Comparison of ENCODE assay signal across 8 cellular contexts in the genomic region with DNA sequence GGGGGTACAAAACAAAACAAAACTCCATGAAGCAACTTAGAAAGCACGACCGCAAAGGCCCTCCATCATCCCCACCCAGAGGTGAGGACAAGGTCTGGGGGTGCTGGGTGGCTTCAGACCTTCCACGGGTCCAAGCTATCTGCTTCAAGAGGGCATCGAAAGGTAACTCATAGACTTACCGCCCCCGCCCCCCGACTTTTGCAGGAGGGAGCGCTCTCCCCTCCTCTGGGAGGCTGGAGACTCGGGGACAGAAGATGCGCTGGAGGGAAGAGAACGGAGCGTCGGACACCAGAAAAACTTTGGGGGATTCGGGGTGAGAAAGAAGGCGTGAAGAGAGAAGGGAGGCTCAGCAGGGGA. TPM values are rescaled to one million over a fixed set of nuclear protein-coding genes. Genes with fewer than 3 reads are reported as not detected.
A peak's percentile ranks its signal among the peaks of the same experiment; 100 is the strongest.
DNase-seq lines count a peak whose midpoint lies in the region; ATAC-seq and TF ChIP-seq lines count a peak whose summit lies in the region.

No MANE protein-coding gene starts in this region.

- no peaks in the 10 kb centered on the region for H3K9me3 ChIP-seq in SJSA1 (replicated peaks)
- no peaks in the 10 kb centered on the region for H3K9me3 ChIP-seq in ovary

- H3K4me1 ChIP-seq in SJSA1 (replicated peaks) (peaks cover 19% of the 10 kb centered on the region), ovary (ENCODE audit: insufficient read depth) (peaks cover 12% of the 10 kb centered on the region)

- H3K27me3 ChIP-seq in SJSA1 (replicated peaks) (no peaks in the 10 kb centered on the region), ovary (no peaks in the 10 kb centered on the region)

- H3K4me3 ChIP-seq in SJSA1 (peak overlapping the region; percentile 64), ovary (peak overlapping the region; percentile 97)

- H3K36me3 ChIP-seq in SJSA1 (no peaks in the 10 kb centered on the region; the same call in 1 of the 2 replicates), ovary (no peaks in the 10 kb centered on the region)

- intact Hi-C loops in ovary (cut with DNase I) = loop anchor here in 2 of 4 donors (5.0 to 10.0 kb wide), 2 partner anchors 55 to 57 kb away; no protein-coding TSS in a partner anchor

- H3K4me1 Mint-ChIP-seq in endothelial cell (ENCODE audit: unreplicated experiment) = peaks cover 8% of the 10 kb centered on the region

- peak; percentile 7 for ATAC-seq in GM21529 (IDR thresholded peaks at IDR 0.05; ENCODE audit: unreplicated experiment)

- no peak overlapping the region for H3K27ac ChIP-seq in SJSA1
- peak overlapping the region; percentile 89 to 96 for H3K27ac ChIP-seq in ovary

- H3K9me3 Mint-ChIP-seq in endothelial cell (ENCODE audit: unreplicated experiment) = no peaks in the 10 kb centered on the region

- WGBS in ovary, 3 donors = 2 to 3% (median 2%) methylated on average over 15 of the region's 15 CpGs

- H3K4me3 Mint-ChIP-seq in endothelial cell (ENCODE audit: unreplicated experiment) = peak overlapping the region; percentile 91

- no peak for TF ChIP-seq CTCF in endothelial cell (IDR thresholded peaks at IDR 0.05; ENCODE audit: unreplicated experiment)
- TF ChIP-seq CTCF in ovary (IDR thresholded peaks at IDR 0.05) = no peak
- no peak for TF ChIP-seq CTCF in GM13977 (IDR thresholded peaks at IDR 0.05; ENCODE audit: extremely low read depth, insufficient read depth, missing control alignments)

- no peaks in the 10 kb centered on the region for H3K36me3 Mint-ChIP-seq in endothelial cell (ENCODE audit: low read depth, unreplicated experiment)

- TF ChIP-seq POLR2A in ovary (IDR thresholded peaks at IDR 0.05) = no peak

- DNase-seq in SJSA1 (ENCODE audit: low read depth in 1 of 2, low spot score in 2 of 2) (no peak), endothelial cell (ENCODE audit: low spot score) (no peak), ovary (peak in 4 of 5 donors; percentile 25 to 55 (median 50)), GM13977 (ENCODE audit: low spot score) (no peak), NCI-H146 treated with DMSO at 0.1 percent for 48 hours (lab: John Stamatoyannopoulos, UW; ENCODE audit: unreplicated experiment) (no peak), GOT3 (lab: John Stamatoyannopoulos, UW) (no peak)
- DNase-seq in stimulated activated naive CD4-positive, alpha-beta T cell (lab: John Stamatoyannopoulos, UW) = no peak

- TF ChIP-seq EP300 in ovary (IDR thresholded peaks at IDR 0.05) = no peak

- H3K27me3 Mint-ChIP-seq in endothelial cell (ENCODE audit: unreplicated experiment) = peaks cover 8% of the 10 kb centered on the region

- H3K27ac Mint-ChIP-seq in endothelial cell (ENCODE audit: unreplicated experiment) = no peak overlapping the region

- in situ Hi-C loops in GM13977 (cut with MboI; ENCODE audit: low pct_unique_long_range_greater_than_20kb, low sequenced_read_pairs, unreplicated experiment) = no loop called here

RNA-seq across cellular contexts. Expression of a gene that starts 0.3 kb away (rescaled TPM):
- total RNA-seq in SJSA1 (2014; rRNA removed; shearing (Covaris generic)) = 7.8 and 8.8 TPM in 2 replicates
- total RNA-seq in endothelial cell (ENCODE audit: unreplicated experiment) (3.1 TPM), ovary (10 to 100 TPM; 17.7 to 52.5 (median 38.0) TPM)
- 10 to 100 TPM; 26.5 to 46.0 TPM for polyA plus RNA-seq in ovary

Comparison
In these comparisons a context has a peak if more than half of its experiments do, and no peak if none do; other contexts are left out.
1. DNase-seq: peak in ovary (4 of 5); none in SJSA1 (0 of 2), endothelial cell (single experiment), stimulated activated naive CD4-positive, alpha-beta T cell (0 of 6), GM13977 (single experiment), NCI-H146 treated with DMSO at 0.1 percent for 48 hours (single experiment) and GOT3 (single experiment).